Comparison of ENCODE assay signal across 14 cellular contexts in the genomic region with DNA sequence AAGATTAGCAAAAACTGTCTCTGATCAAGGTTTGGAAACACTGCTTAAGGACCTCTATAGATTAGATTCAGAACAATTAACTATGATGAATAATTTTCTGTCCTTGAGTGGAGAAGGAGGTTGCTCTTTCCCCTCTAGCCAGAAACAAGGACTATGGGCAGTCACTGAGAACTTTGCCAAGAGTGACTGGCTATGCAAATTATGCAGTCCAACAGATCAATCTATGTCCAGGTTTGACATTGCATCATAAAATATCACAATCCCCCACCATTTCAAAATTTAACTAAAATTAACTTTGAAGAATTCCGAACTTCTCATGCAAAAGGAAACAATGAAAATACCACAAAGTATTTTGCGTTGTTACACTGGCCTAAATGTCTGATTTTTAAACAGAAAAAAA. TPM values are rescaled to one million over a fixed set of nuclear protein-coding genes. Genes with fewer than 3 reads are reported as not detected.
A peak's percentile ranks its signal among the peaks of the same experiment; 100 is the strongest.
DNase-seq lines count a peak whose midpoint lies in the region; ATAC-seq and TF ChIP-seq lines count a peak whose summit lies in the region.
"Had no signal": no experiment of that assay in that cellular context is flagged by ENCODE, and none has a peak within 500 bp of the region (broad histone marks: within the 10 kb centered on the region; RNA-seq: fewer than 3 reads in every experiment).

No MANE protein-coding gene starts in this region.

- TF ChIP-seq RAD21 in IMR-90 (IDR thresholded peaks at IDR 0.05; ENCODE audit: low read length): no peak

- dilution Hi-C loops in IMR-90 (cut with HindIII; ENCODE audit: low sequenced_read_pairs, unreplicated experiment): no loop called here

- H2AK9ac ChIP-seq in IMR-90 (replicated peaks; ENCODE audit: low read depth, low read length, poor library complexity): no peak overlapping the region

- H3K9me3 Mint-ChIP-seq in CD14-positive monocyte: no peaks in the 10 kb centered on the region
- H3K9me3 Mint-ChIP-seq: CD4-positive, alpha-beta T cell; H9; IgD-negative memory B cell had no signal

- no peak overlapping the region for H3K4me3 Mint-ChIP-seq in CD14-positive monocyte
- H3K4me3 Mint-ChIP-seq: CD4-positive, alpha-beta T cell; H9; IgD-negative memory B cell had no signal

- H3K27ac Mint-ChIP-seq in CD14-positive monocyte: no peak overlapping the region
- H3K27ac Mint-ChIP-seq: CD4-positive, alpha-beta T cell; IgD-negative memory B cell had no signal

- TF ChIP-seq POLR2A in IMR-90 (IDR thresholded peaks at IDR 0.05; ENCODE audit: low read depth, low read length): no peak

- no peak overlapping the region for H3K4ac ChIP-seq in IMR-90 (ENCODE audit: low read depth, low read length)

- no peak overlapping the region for H4K5ac ChIP-seq in IMR-90 (ENCODE audit: low read depth, low read length)

- TF ChIP-seq CTCF in IMR-90 (conservative IDR thresholded peaks at IDR 0.05; ENCODE audit: low read depth, low read length) (no peak), CD14-positive monocyte (IDR thresholded peaks at IDR 0.05) (no peak)

- no peaks in the 10 kb centered on the region for H3K27me3 ChIP-seq in IMR-90 (ENCODE audit: control insufficient read depth, insufficient read depth, low read length)

- no peak overlapping the region for H2BK15ac ChIP-seq in IMR-90 (ENCODE audit: low read depth, low read length)

- H2AFZ ChIP-seq in IMR-90 (replicated peaks; ENCODE audit: low read length, poor library complexity): no peak overlapping the region

- WGBS in IMR-90 (ENCODE audit: extremely low coverage in 2 of 2, insufficient read length in 1 of 2), 2 experiments: no CpG with 5 or more reads among the region's 2 CpGs

- H3K18ac ChIP-seq in IMR-90 (ENCODE audit: low read depth, low read length): no peak overlapping the region

- no TSS peak for BruUV-seq in IMR-90 (replicated peaks; lab: Mats Ljungman, UMichigan)

- H3K23ac ChIP-seq in IMR-90 (ENCODE audit: low read depth, low read length): no peak overlapping the region

- H3K4me3 ChIP-seq in IMR-90 (ENCODE audit: insufficient read depth, low read depth, low read length): no peak overlapping the region

- CTCF ChIA-PET in IMR-90 (lab: Yijun Ruan, JAX): interaction anchor here (0.9 to 2.4 kb wide), 4 partner anchors 15 to 198 kb away, joined by 3 to 14 read pairs (median 4); no protein-coding TSS in a partner anchor

- no peak overlapping the region for H2BK120ac ChIP-seq in IMR-90 (ENCODE audit: low read depth, low read length)

- intact Hi-C loops in IMR-90 (cut with micrococcal nuclease) (loop anchor here (2.0 to 10.0 kb wide), 3 partner anchors 273 to 527 kb away; no protein-coding TSS in a partner anchor), CD14-positive monocyte (cut with micrococcal nuclease) (loop anchor here in 1 of 2 donors (10.0 kb wide), 1 partner anchor 297 kb away; no protein-coding TSS in a partner anchor)

- H4K8ac ChIP-seq in IMR-90 (ENCODE audit: low read depth in 2 of 2, low read length in 2 of 2): no peak overlapping the region

- peaks cover 3% of the 10 kb centered on the region; the same call in 1 of the 2 replicates for H3K36me3 ChIP-seq in IMR-90 (ENCODE audit: control insufficient read depth, insufficient read depth, low read length)
- H3K36me3 ChIP-seq: BE2C had no signal

- H3K27ac ChIP-seq in IMR-90 (ENCODE audit: insufficient read depth, low read length): no peak overlapping the region
- H3K27ac ChIP-seq: HL-60 had no signal

- no peak overlapping the region for H2AK5ac ChIP-seq in IMR-90 (ENCODE audit: low read depth, low read length)

- H3K79me1 ChIP-seq in IMR-90 (ENCODE audit: low read depth in 1 of 2, low read length in 2 of 2): no peaks in the 10 kb centered on the region

- no peaks in the 10 kb centered on the region for H3K9me1 ChIP-seq in IMR-90 (ENCODE audit: insufficient read depth, low read length)

- H4K20me1 ChIP-seq in IMR-90 (ENCODE audit: insufficient read depth, low read length): no peaks in the 10 kb centered on the region

- H3K14ac ChIP-seq in IMR-90 (replicated peaks; ENCODE audit: low read depth, low read length): no peak overlapping the region

- H3K9ac ChIP-seq in IMR-90 (ENCODE audit: low read depth, low read length): no peak overlapping the region

- no peak overlapping the region for H2BK5ac ChIP-seq in IMR-90 (ENCODE audit: low read depth, low read length, poor library complexity, severe bottlenecking)

- no peak for DNase-seq in IMR-90
- no peak for DNase-seq in left lobe of liver (ENCODE audit: low spot score)
- DNase-seq in renal cortical epithelial cell (ENCODE audit: low read depth): peak; percentile 30
- DNase-seq in activated CD4-positive, alpha-beta T cell treated with anti-CD3 and anti-CD28 coated beads, Interleukin-2, amount 50 U/mL, for 4 hours: no peak
- DNase-seq in CD14-positive monocyte (ENCODE audit: low spot score): no peak
- DNase-seq: BE2C; C1 segment of cervical spinal cord; Caco-2; CD4-positive, alpha-beta T cell; H9; KBM-7 had no signal

- no peaks in the 10 kb centered on the region for H3K9me3 ChIP-seq in IMR-90 (ENCODE audit: control insufficient read depth, insufficient read depth, low read length)
- H3K9me3 ChIP-seq: BE2C, Caco-2 had no signal

- no peak overlapping the region for H3K56ac ChIP-seq in IMR-90 (ENCODE audit: extremely low read depth, insufficient read depth, low read length)

- no peak overlapping the region for H3K4me2 ChIP-seq in IMR-90 (ENCODE audit: low read depth, low read length)

- H3K27me3 Mint-ChIP-seq in CD14-positive monocyte (ENCODE audit: low read depth in 3 of 3): no peaks in the 10 kb centered on the region

- H3K4me1 ChIP-seq in IMR-90 (ENCODE audit: control insufficient read depth, insufficient read depth, low read length): 0 out of 2 replicates have a peak, but pooled peaks cover 2% of the 10 kb centered on the region
- H3K4me1 ChIP-seq: BE2C, Caco-2 had no signal

- POLR2A ChIA-PET in IMR-90 (lab: Charles Lee; ENCODE audit: unreplicated experiment): interaction anchor here (0.5 kb wide), 1 partner anchor 143 kb away, joined by 6 read pairs; a partner anchor contains a TSS

- no peak overlapping the region for H2BK20ac ChIP-seq in IMR-90 (ENCODE audit: low read depth, low read length)

- ATAC-seq in IMR-90 (ENCODE audit: low read depth) (no peak), left lobe of liver (peak; percentile 89), GM18520 (IDR thresholded peaks at IDR 0.05; ENCODE audit: unreplicated experiment) (no peak)

- H4K91ac ChIP-seq in IMR-90 (ENCODE audit: insufficient read depth, low read depth, low read length): no peak overlapping the region

- in situ Hi-C loops in IMR-90 (cut with MboI; ENCODE audit: low sequenced_read_pairs): loop anchor here (5.0 to 10.0 kb wide), 2 partner anchors 117 to 295 kb away; no protein-coding TSS in a partner anchor

- no peaks in the 10 kb centered on the region for H3K4me1 Mint-ChIP-seq in CD14-positive monocyte
- H3K4me1 Mint-ChIP-seq: IgD-negative memory B cell had no signal

- H3K36me3 Mint-ChIP-seq in CD14-positive monocyte: no peaks in the 10 kb centered on the region
- H3K36me3 Mint-ChIP-seq: IgD-negative memory B cell had no signal

TF ChIP-seq in IMR-90, 13 proteins besides CTCF, POLR2A, EP300 and RAD21:
- no peak for TF ChIP-seq MAZ (IDR thresholded peaks at IDR 0.05; ENCODE audit: borderline replicate concordance, low read depth, low read length)
- no peak for TF ChIP-seq NFE2L2 (IDR thresholded peaks at IDR 0.05; ENCODE audit: low read depth, low read length)
- no peak for TF ChIP-seq RCOR1 (IDR thresholded peaks at IDR 0.05; ENCODE audit: insufficient replicate concordance, low read length)
- 0 out of 2 replicates have a peak, but pooled peaks have one; percentile 13 for TF ChIP-seq CEBPB (IDR thresholded peaks at IDR 0.05; ENCODE audit: low read depth, low read length)

RNA-seq across cellular contexts. Expression of a gene that starts 50.6 kb away (rescaled TPM):
- total RNA-seq in IMR-90 (2012; rRNA removed) (0.72 and 1.1 TPM in 2 replicates), left lobe of liver (15.1 TPM), renal cortical epithelial cell (29.7 and 60.5 TPM in 2 replicates)
- polyA plus RNA-seq in IMR-90 (2012; rRNA removed) (0.36 and 0.42 TPM in 2 replicates), CD14-positive monocyte (not detected)
- 0.15 and 0.49 TPM in 2 replicates for polyA plus RNA-seq in IMR-90 (2012; cell fraction: cytosol; rRNA removed)
- 0.23 and 0.37 TPM in 2 replicates for polyA plus RNA-seq in IMR-90 (2012; cell fraction: nucleus; rRNA removed; ENCODE audit: low replicate concordance)
- total RNA-seq: CD4-positive, alpha-beta T cell had no signal
- polyA plus RNA-seq: IgD-negative memory B cell had no signal
